ENCODE assay signal across 8 cellular contexts in the genomic region with DNA sequence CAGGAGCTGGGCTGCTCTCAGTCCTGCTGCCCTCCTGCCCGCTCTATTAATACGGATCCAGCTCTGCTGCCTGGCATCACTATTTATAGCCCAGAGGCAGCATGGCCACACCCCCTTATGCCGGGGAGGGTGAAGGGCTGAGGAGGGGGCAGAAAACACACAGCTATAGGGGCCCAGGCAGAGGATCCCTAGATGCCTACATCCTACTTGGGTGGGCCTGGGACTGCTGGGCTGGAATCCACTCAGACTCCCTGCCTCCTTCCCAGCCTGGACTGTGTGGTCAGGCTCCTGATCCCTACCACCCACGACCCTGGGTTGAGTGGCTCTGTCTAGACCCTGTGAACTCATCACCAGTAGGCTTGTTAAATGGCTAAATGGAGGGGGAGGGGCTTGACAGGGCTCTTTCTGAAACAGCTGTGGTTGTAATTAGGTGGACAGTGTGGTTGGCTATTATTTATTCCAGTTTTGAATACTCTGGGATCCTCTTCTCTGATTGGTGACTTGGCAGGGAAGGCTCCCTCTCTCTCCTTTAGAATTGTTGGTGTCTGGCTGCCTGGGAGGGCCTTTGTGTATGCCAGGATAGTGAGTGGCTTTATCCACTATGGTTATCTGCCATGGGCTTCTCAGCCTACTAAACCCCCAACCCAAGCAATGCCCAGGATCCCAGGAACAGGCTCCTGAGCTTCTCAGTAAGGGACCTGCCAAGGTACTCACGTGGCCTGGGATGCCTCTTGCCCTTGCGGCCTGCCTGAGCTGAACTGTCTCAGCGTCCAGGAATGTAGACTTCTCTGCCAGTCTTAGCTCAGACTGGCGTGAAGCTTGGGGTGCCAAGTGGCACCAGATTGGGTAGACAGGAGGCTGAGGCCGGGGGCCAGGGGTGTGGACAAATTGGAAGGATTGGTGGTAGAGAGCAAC. TPM values are rescaled to one million over a fixed set of nuclear protein-coding genes. Genes with fewer than 3 reads are reported as not detected.
DNase-seq lines count a peak whose midpoint lies in the region; ATAC-seq and TF ChIP-seq lines count a peak whose summit lies in the region.

No MANE protein-coding gene starts in this region.

- peaks cover 76% of the 10 kb centered on the region for H3K79me2 ChIP-seq in SK-N-SH (ENCODE audit: insufficient read depth)

- H3K36me3 ChIP-seq in SK-N-SH (replicated peaks in 1 of 2; ENCODE audit: control insufficient read depth in 1 of 2, insufficient read depth in 2 of 2, low read length in 1 of 2): peaks cover 23 to 35% of the 10 kb centered on the region in 2 experiments

- no peaks in the 10 kb centered on the region for H3K27me3 ChIP-seq in SK-N-SH (ENCODE audit: insufficient read depth)

- CTCF ChIA-PET in SK-N-SH (lab: Yijun Ruan, JAX): interaction anchor here (0.6 to 8.1 kb wide), 10 partner anchors 11 to 716 kb away, joined by 3 to 63 read pairs (median 4); a partner anchor contains a TSS

- peaks cover 50% of the 10 kb centered on the region for H3F3A ChIP-seq in SK-N-SH (replicated peaks; ENCODE audit: insufficient read depth)

- TF ChIP-seq RAD21 in SK-N-SH (IDR thresholded peaks at IDR 0.05; ENCODE audit: low read length): no peak

- POLR2A ChIA-PET in SK-N-SH (lab: Yijun Ruan, JAX): interaction anchor here (0.7 to 3.1 kb wide), 8 partner anchors 9 to 168 kb away, joined by 3 to 30 read pairs (median 5); a partner anchor contains a TSS

- DNase-seq in NCI-H748 (lab: John Stamatoyannopoulos, UW; ENCODE audit: unreplicated experiment) (peak; percentile 82), NCI-H748 treated with DMSO at 0.1 percent for 48 hours (lab: John Stamatoyannopoulos, UW) (no peak), SK-N-SH (peak; percentile 67), head of caudate nucleus (peak in 26 of 42 donors; percentile 38 to 82 (median 60)), renal cortical epithelial cell (ENCODE audit: low read depth) (peak; percentile 92)

- H2AFZ ChIP-seq in SK-N-SH (ENCODE audit: low read depth): no peak overlapping the region

- H4K20me1 ChIP-seq in SK-N-SH (ENCODE audit: insufficient read depth): peaks cover 42% of the 10 kb centered on the region

- H3K9me2 ChIP-seq in SK-N-SH: no peaks in the 10 kb centered on the region

- TF ChIP-seq CTCF in SK-N-SH (IDR thresholded peaks at IDR 0.05): no peak

- H3K27ac ChIP-seq in SK-N-SH (ENCODE audit: low read depth in 2 of 2, low read length in 1 of 2): peak overlapping the region; percentile 97 to 100

- no peaks in the 10 kb centered on the region for H3K9me3 ChIP-seq in SK-N-SH

- peak overlapping the region; percentile 79 to 95 for H3K4me3 ChIP-seq in SK-N-SH (ENCODE audit: low read depth in 2 of 2, low read length in 1 of 2)

- ATAC-seq in GM21576 (IDR thresholded peaks at IDR 0.05; ENCODE audit: unreplicated experiment) (no peak), HG03025 (IDR thresholded peaks at IDR 0.05; ENCODE audit: low FRiP score, unreplicated experiment) (no peak), GM21619 (IDR thresholded peaks at IDR 0.05; ENCODE audit: unreplicated experiment) (no peak)

- H3K4me1 ChIP-seq in SK-N-SH (ENCODE audit: control insufficient read depth in 1 of 2, insufficient read depth in 2 of 2, low read depth in 1 of 2, low read length in 1 of 2): peaks cover 37 to 66% of the 10 kb centered on the region in 2 experiments

- intact Hi-C loops in head of caudate nucleus (cut with DNase I): no loop called here

- peak overlapping the region; percentile 86 for H3K9ac ChIP-seq in SK-N-SH

- peak overlapping the region; percentile 100 for H3K4me2 ChIP-seq in SK-N-SH

- 6% methylated on average over 8 of the region's 9 CpGs for WGBS in SK-N-SH (ENCODE audit: low lambda C conversion rate)

- TF ChIP-seq EP300 in SK-N-SH (IDR thresholded peaks at IDR 0.05; ENCODE audit: borderline replicate concordance in 1 of 2, low read depth in 1 of 2, low read length in 1 of 2): peak in 1 of 2 experiments; percentile 47; a peak in 1 of 4 replicates

TF ChIP-seq in SK-N-SH, 30 proteins besides CTCF, POLR2A, EP300 and RAD21 (continues in another document):
- TF ChIP-seq, protein P1, sequence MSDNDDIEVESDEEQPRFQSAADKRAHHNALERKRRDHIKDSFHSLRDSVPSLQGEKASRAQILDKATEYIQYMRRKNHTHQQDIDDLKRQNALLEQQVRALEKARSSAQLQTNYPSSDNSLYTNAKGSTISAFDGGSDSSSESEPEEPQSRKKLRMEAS (IDR thresholded peaks at IDR 0.05; ENCODE audit: low read depth): peak; percentile 90
- TF ChIP-seq, protein P2, sequence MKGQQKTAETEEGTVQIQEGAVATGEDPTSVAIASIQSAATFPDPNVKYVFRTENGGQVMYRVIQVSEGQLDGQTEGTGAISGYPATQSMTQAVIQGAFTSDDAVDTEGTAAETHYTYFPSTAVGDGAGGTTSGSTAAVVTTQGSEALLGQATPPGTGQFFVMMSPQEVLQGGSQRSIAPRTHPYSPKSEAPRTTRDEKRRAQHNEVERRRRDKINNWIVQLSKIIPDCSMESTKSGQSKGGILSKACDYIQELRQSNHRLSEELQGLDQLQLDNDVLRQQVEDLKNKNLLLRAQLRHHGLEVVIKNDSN (IDR thresholded peaks at IDR 0.05; ENCODE audit: borderline replicate concordance, low read depth): peak; percentile 76
- peak; percentile 51 for TF ChIP-seq TCF12 (IDR thresholded peaks at IDR 0.05)
- TF ChIP-seq RFX5 (IDR thresholded peaks at IDR 0.05; ENCODE audit: low read length): peak; percentile 56; the same call in 1 of the 2 replicates
- TF ChIP-seq NFIC (IDR thresholded peaks at IDR 0.05; ENCODE audit: borderline replicate concordance): 0 out of 2 replicates have a peak, but pooled peaks have one; percentile 5
- TF ChIP-seq FOSL2 (IDR thresholded peaks at IDR 0.05; ENCODE audit: borderline replicate concordance, low read depth): peak; percentile 45; the same call in 1 of the 2 replicates
- peak; percentile 40; the same call in 1 of the 2 replicates for TF ChIP-seq JUND (IDR thresholded peaks at IDR 0.05)
- TF ChIP-seq TAF1 (IDR thresholded peaks at IDR 0.05; ENCODE audit: borderline replicate concordance, low read depth, low read length): no peak; the same call in 1 of the 2 replicates
- TF ChIP-seq, protein P3, sequence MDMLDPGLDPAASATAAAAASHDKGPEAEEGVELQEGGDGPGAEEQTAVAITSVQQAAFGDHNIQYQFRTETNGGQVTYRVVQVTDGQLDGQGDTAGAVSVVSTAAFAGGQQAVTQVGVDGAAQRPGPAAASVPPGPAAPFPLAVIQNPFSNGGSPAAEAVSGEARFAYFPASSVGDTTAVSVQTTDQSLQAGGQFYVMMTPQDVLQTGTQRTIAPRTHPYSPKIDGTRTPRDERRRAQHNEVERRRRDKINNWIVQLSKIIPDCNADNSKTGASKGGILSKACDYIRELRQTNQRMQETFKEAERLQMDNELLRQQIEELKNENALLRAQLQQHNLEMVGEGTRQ (IDR thresholded peaks at IDR 0.05; ENCODE audit: borderline replicate concordance, low read depth, low read length): no peak
- TF ChIP-seq, protein P4, sequence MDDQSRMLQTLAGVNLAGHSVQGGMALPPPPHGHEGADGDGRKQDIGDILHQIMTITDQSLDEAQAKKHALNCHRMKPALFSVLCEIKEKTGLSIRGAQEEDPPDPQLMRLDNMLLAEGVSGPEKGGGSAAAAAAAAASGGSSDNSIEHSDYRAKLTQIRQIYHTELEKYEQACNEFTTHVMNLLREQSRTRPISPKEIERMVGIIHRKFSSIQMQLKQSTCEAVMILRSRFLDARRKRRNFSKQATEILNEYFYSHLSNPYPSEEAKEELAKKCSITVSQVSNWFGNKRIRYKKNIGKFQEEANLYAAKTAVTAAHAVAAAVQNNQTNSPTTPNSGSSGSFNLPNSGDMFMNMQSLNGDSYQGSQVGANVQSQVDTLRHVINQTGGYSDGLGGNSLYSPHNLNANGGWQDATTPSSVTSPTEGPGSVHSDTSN (IDR thresholded peaks at IDR 0.05): peak; percentile 60
- peak; percentile 78 for TF ChIP-seq POLR2AphosphoS5 (IDR thresholded peaks at IDR 0.05; ENCODE audit: low read depth, low read length)
- TF ChIP-seq SIN3A (IDR thresholded peaks at IDR 0.05; ENCODE audit: borderline replicate concordance, low read depth, low read length): no peak; the same call in 1 of the 2 replicates
- TF ChIP-seq TEAD4 (IDR thresholded peaks at IDR 0.05; ENCODE audit: borderline replicate concordance, insufficient read depth): peak; percentile 47; the same call in 1 of the 2 replicates

RNA-seq across cellular contexts. Expression of a gene that starts 15.2 kb away (rescaled TPM):
- polyA plus RNA-seq in SK-N-SH (2012; rRNA removed): 89.4 and 104 TPM in 2 replicates
- 37.8 and 52.6 TPM in 2 replicates for polyA plus RNA-seq in SK-N-SH (2012; cell fraction: cytosol; rRNA removed)
- 270 and 294 TPM in 2 replicates for polyA plus RNA-seq in SK-N-SH (2012; cell fraction: nucleus; rRNA removed)
- total RNA-seq in renal cortical epithelial cell: 66.9 and 212 TPM in 2 replicates

RNA-seq across cellular contexts. Expression of a gene that starts 50.4 kb away (rescaled TPM):
- 128 and 162 TPM in 2 replicates for polyA plus RNA-seq in SK-N-SH (2012; rRNA removed)
- 169 and 180 TPM in 2 replicates for polyA plus RNA-seq in SK-N-SH (2012; cell fraction: cytosol; rRNA removed)
- polyA plus RNA-seq in SK-N-SH (2012; cell fraction: nucleus; rRNA removed): 42.1 and 91.4 TPM in 2 replicates
- total RNA-seq in renal cortical epithelial cell: 141 and 179 TPM in 2 replicates

RNA-seq across cellular contexts. Expression of a gene that starts 56.8 kb away (rescaled TPM):
- polyA plus RNA-seq in SK-N-SH (2012; rRNA removed): not detected in 2 replicates
- not detected in 2 replicates for polyA plus RNA-seq in SK-N-SH (2012; cell fraction: cytosol; rRNA removed)
- polyA plus RNA-seq in SK-N-SH (2012; cell fraction: nucleus; rRNA removed): not detected in 2 replicates
- not detected in 2 replicates for total RNA-seq in renal cortical epithelial cell

RNA-seq across cellular contexts. Expression of a gene that starts 56.9 kb away (rescaled TPM):
- polyA plus RNA-seq in SK-N-SH (2012; rRNA removed): 23.4 and 30.8 TPM in 2 replicates
- polyA plus RNA-seq in SK-N-SH (2012; cell fraction: cytosol; rRNA removed): 29.0 and 29.7 TPM in 2 replicates
- 25.3 and 30.0 TPM in 2 replicates for polyA plus RNA-seq in SK-N-SH (2012; cell fraction: nucleus; rRNA removed)
- 23.1 and 24.7 TPM in 2 replicates for total RNA-seq in renal cortical epithelial cell
